Comparison of ENCODE assay signal across 7 cellular contexts in genomic region chr5:56910123-56910951, GRCh38. TPM values are rescaled to one million over a fixed set of nuclear protein-coding genes. Genes with fewer than 3 reads are reported as not detected.
DNase-seq lines count a peak whose midpoint lies in the region; ATAC-seq and TF ChIP-seq lines count a peak whose summit lies in the region.

No MANE protein-coding gene starts in this region.

- peak overlapping the region; percentile 1 for H2BK5ac ChIP-seq in mesendoderm (ENCODE audit: low read length)

- DNase-seq in GM13976 (ENCODE audit: low spot score) (peak; percentile 4), GM23338 (ENCODE audit: low spot score) (peak; percentile 65), KBM-7 (peak; percentile 85), T-helper 17 cell (no peak), dorsolateral prefrontal cortex (peak; percentile 14 to 59 (median 40)), mesendoderm (peak; percentile 60)
- no peak for DNase-seq in stimulated activated naive CD8-positive, alpha-beta T cell treated with anti-CD3 and anti-CD28 coated beads, Interleukin-15, amount 100 ng/mL, for 72 hours

- H3K4me3 Mint-ChIP-seq in GM23338 (peak overlapping the region; percentile 85), T-helper 17 cell (peak overlapping the region; percentile 98)
- peak overlapping the region; percentile 96 to 99 for H3K4me3 Mint-ChIP-seq in stimulated activated naive CD8-positive, alpha-beta T cell treated with anti-CD3 and anti-CD28 coated beads, Interleukin-15, amount 100 ng/mL, for 72 hours

- H3K36me3 Mint-ChIP-seq in GM23338 (ENCODE audit: low read depth): peaks cover 9% of the 10 kb centered on the region; the same call in 2 of the 3 replicates
- H3K36me3 Mint-ChIP-seq in T-helper 17 cell (ENCODE audit: low read depth): peaks cover 3% of the 10 kb centered on the region

- no peaks in the 10 kb centered on the region for H3K79me1 ChIP-seq in mesendoderm (ENCODE audit: low read length)

- peak overlapping the region; percentile 94 for H3K4me2 ChIP-seq in GM23338
- H3K4me2 ChIP-seq in mesendoderm (ENCODE audit: low read length): peak overlapping the region; percentile 47

- H3K27me3 Mint-ChIP-seq in GM23338 (ENCODE audit: insufficient read depth, low read depth, poor library complexity) (peaks cover 1% of the 10 kb centered on the region), T-helper 17 cell (no peaks in the 10 kb centered on the region)
- H3K27me3 Mint-ChIP-seq in stimulated activated naive CD8-positive, alpha-beta T cell treated with anti-CD3 and anti-CD28 coated beads, Interleukin-15, amount 100 ng/mL, for 72 hours: peaks cover 8% of the 10 kb centered on the region

- no peak overlapping the region for H3K23ac ChIP-seq in mesendoderm (ENCODE audit: low read length)

- peaks cover 7% of the 10 kb centered on the region; the same call in 1 of the 2 replicates for H3K79me2 ChIP-seq in GM23338 (replicated peaks; ENCODE audit: insufficient read depth)
- H3K79me2 ChIP-seq in mesendoderm (ENCODE audit: control insufficient read depth, insufficient read depth, low read length): no peaks in the 10 kb centered on the region

- H3K56ac ChIP-seq in mesendoderm (ENCODE audit: low read length): peak overlapping the region; percentile 85

- H3K4me1 ChIP-seq in GM23338 (ENCODE audit: insufficient read depth) (peaks cover 13% of the 10 kb centered on the region), mesendoderm (ENCODE audit: control insufficient read depth, low read depth, low read length) (peaks cover 2% of the 10 kb centered on the region)

- WGBS in mesendoderm (ENCODE audit: extremely low coverage, insufficient coverage, low lambda C conversion rate): no CpG with 5 or more reads among the region's 32 CpGs

- H3K4me1 Mint-ChIP-seq in GM23338: peaks cover 20% of the 10 kb centered on the region
- peaks cover 17% of the 10 kb centered on the region for H3K4me1 Mint-ChIP-seq in T-helper 17 cell
- peaks cover 22% of the 10 kb centered on the region for H3K4me1 Mint-ChIP-seq in stimulated activated naive CD8-positive, alpha-beta T cell treated with anti-CD3 and anti-CD28 coated beads, Interleukin-15, amount 100 ng/mL, for 72 hours

- H2AFZ ChIP-seq in GM23338: peak overlapping the region; percentile 48

- H3K36me3 ChIP-seq in GM23338 (ENCODE audit: insufficient read depth): no peaks in the 10 kb centered on the region
- no peaks in the 10 kb centered on the region for H3K36me3 ChIP-seq in mesendoderm (ENCODE audit: control insufficient read depth, insufficient read depth, low read length)

- intact Hi-C loops in dorsolateral prefrontal cortex (cut with DNase I): no loop called here

- H4K20me1 ChIP-seq in GM23338 (replicated peaks; ENCODE audit: insufficient read depth): no peaks in the 10 kb centered on the region

- H3K4ac ChIP-seq in mesendoderm (ENCODE audit: low read depth, low read length): peak overlapping the region; percentile 85

- no peaks in the 10 kb centered on the region for H3K9me3 ChIP-seq in T-helper 17 cell (ENCODE audit: control insufficient read depth, low read length, poor library complexity, severe bottlenecking)

- peak overlapping the region; percentile 90 for H3K9ac ChIP-seq in mesendoderm (ENCODE audit: low read length)

- H3K27ac Mint-ChIP-seq in GM23338: peak overlapping the region; percentile 97
- peak overlapping the region; percentile 97 for H3K27ac Mint-ChIP-seq in T-helper 17 cell
- H3K27ac Mint-ChIP-seq in stimulated activated naive CD8-positive, alpha-beta T cell treated with anti-CD3 and anti-CD28 coated beads, Interleukin-15, amount 100 ng/mL, for 72 hours: peak overlapping the region; percentile 96 to 97

- H3K27me3 ChIP-seq in GM23338 (ENCODE audit: insufficient read depth) (no peaks in the 10 kb centered on the region), dorsolateral prefrontal cortex (no peaks in the 10 kb centered on the region), mesendoderm (ENCODE audit: insufficient read depth, low read length, poor library complexity) (no peaks in the 10 kb centered on the region)

- ATAC-seq in GM23338 (peak; percentile 20), T-helper 17 cell (peak; percentile 29)
- ATAC-seq in stimulated activated naive CD8-positive, alpha-beta T cell treated with anti-CD3 and anti-CD28 coated beads, Interleukin-15, amount 100 ng/mL, for 72 hours: peak; percentile 52

- no peaks in the 10 kb centered on the region; the same call in 2 of the 3 replicates for H3K9me3 Mint-ChIP-seq in GM23338
- H3K9me3 Mint-ChIP-seq in stimulated activated naive CD8-positive, alpha-beta T cell treated with anti-CD3 and anti-CD28 coated beads, Interleukin-15, amount 100 ng/mL, for 72 hours: no peaks in the 10 kb centered on the region

- no peaks in the 10 kb centered on the region for H3K9me2 ChIP-seq in GM23338 (ENCODE audit: insufficient read depth)

- no peak overlapping the region for H2BK15ac ChIP-seq in mesendoderm (replicated peaks; ENCODE audit: low read depth)

- H4K5ac ChIP-seq in mesendoderm (ENCODE audit: low read length): peak overlapping the region; percentile 53

- H2BK120ac ChIP-seq in mesendoderm (ENCODE audit: low read depth, low read length): no peak overlapping the region

- no peak overlapping the region for H4K8ac ChIP-seq in mesendoderm (ENCODE audit: low read depth, low read length)

- H3F3A ChIP-seq in GM23338 (replicated peaks; ENCODE audit: low read depth): no peaks in the 10 kb centered on the region

- H3K4me3 ChIP-seq in GM23338 (peak overlapping the region; percentile 75), dorsolateral prefrontal cortex (peak overlapping the region; percentile 54 to 92 (median 78)), mesendoderm (ENCODE audit: low read length) (peak overlapping the region; percentile 52)

- peak overlapping the region; percentile 82 for H3K18ac ChIP-seq in mesendoderm (ENCODE audit: low read length)

- in situ Hi-C loops in GM13976 (cut with MboI; ENCODE audit: low sequenced_read_pairs, unreplicated experiment) (no loop called here), KBM-7 (cut with MboI; ENCODE audit: low pct_unique_long_range_greater_than_20kb, low sequenced_read_pairs) (no loop called here)

- H3K27ac ChIP-seq in GM23338 (ENCODE audit: low read depth): peak overlapping the region; percentile 98
- peak overlapping the region; percentile 10 to 99 (median 96) for H3K27ac ChIP-seq in dorsolateral prefrontal cortex
- H3K27ac ChIP-seq in mesendoderm (ENCODE audit: low read depth, low read length): peak overlapping the region; percentile 55

- no peak for TF ChIP-seq CTCF in GM13976 (IDR thresholded peaks at IDR 0.05; ENCODE audit: borderline replicate concordance, control extremely low read depth, extremely low read depth, insufficient read depth, missing control alignments)
- no peak for TF ChIP-seq CTCF in GM23338 (conservative IDR thresholded peaks at IDR 0.05; ENCODE audit: low read depth in 2 of 2)
- TF ChIP-seq CTCF in dorsolateral prefrontal cortex (IDR thresholded peaks at IDR 0.05 in 54 of 56, conservative IDR thresholded peaks at IDR 0.05 in 2 of 56; ENCODE audit: low read depth in 1 of 56, partially characterized antibody in 56 of 56): peak in 9 of 56 donors; percentile 2 to 40 (median 6)

- H2AK5ac ChIP-seq in mesendoderm (ENCODE audit: low read length): no peak overlapping the region

TF ChIP-seq in GM23338, 12 proteins besides CTCF, POLR2A, EP300 and RAD21:
- TF ChIP-seq CREB1 (CRISPR knock-in tag; IDR thresholded peaks at IDR 0.05; ENCODE audit: low read depth): peak; percentile 75
- no peak for TF ChIP-seq ZNF331 (CRISPR knock-in tag; IDR thresholded peaks at IDR 0.05; ENCODE audit: low read depth)

RNA-seq across cellular contexts. Expression of gene SETD9, which starts 0.9 kb away (rescaled TPM):
- 13.1 and 19.3 TPM in 2 replicates for total RNA-seq in GM23338 (2014; rRNA removed; shearing (Covaris generic))
- polyA plus RNA-seq in GM23338 (2016; fragmentation: Nextera tagmentation; extraction: Ambion mirVana): 17.7 and 19.2 TPM in 2 replicates
- total RNA-seq in T-helper 17 cell (1 to 10 TPM; 3.5 to 4.5 TPM), dorsolateral prefrontal cortex (10 to 100 TPM in 3 of 120 experiments, 1 to 10 TPM in 117; 1.8 to 16.2 (median 5.6) TPM)
- 7.6 TPM for polyA plus RNA-seq in mesendoderm (2013, experiment 1 of 2)
- 8.2 TPM for polyA plus RNA-seq in mesendoderm (2013, experiment 2 of 2)

RNA-seq across cellular contexts. Expression of gene MIER3, which starts 41.6 kb away (rescaled TPM):
- 32.7 and 36.3 TPM in 2 replicates for total RNA-seq in GM23338 (2014; rRNA removed; shearing (Covaris generic))
- polyA plus RNA-seq in GM23338 (2016; fragmentation: Nextera tagmentation; extraction: Ambion mirVana): 10.1 and 12.0 TPM in 2 replicates
- 10 to 100 TPM; 24.6 to 30.4 TPM for total RNA-seq in T-helper 17 cell
- 10 to 100 TPM; 13.7 to 33.5 (median 22.7) TPM for total RNA-seq in dorsolateral prefrontal cortex
- 15.3 TPM for polyA plus RNA-seq in mesendoderm (2013, experiment 1 of 2)
- polyA plus RNA-seq in mesendoderm (2013, experiment 2 of 2): 15.4 TPM

Comparison
In these comparisons a context has a peak if more than half of its experiments do, and no peak if none do; other contexts are left out.
1. DNase-seq: peak in GM13976 (single experiment), GM23338 (single experiment), KBM-7 (single experiment), dorsolateral prefrontal cortex (10 of 10) and mesendoderm (single experiment); none in T-helper 17 cell (0 of 3) and stimulated activated naive CD8-positive, alpha-beta T cell treated with anti-CD3 and anti-CD28 coated beads, Interleukin-15, amount 100 ng/mL, for 72 hours (0 of 2).
2. Peak in every context shown above with its lines, with median percentiles within 50 percentile points of each other: ATAC-seq, H3K27ac ChIP-seq, H3K4me3 ChIP-seq, H3K27ac Mint-ChIP-seq and H3K4me3 Mint-ChIP-seq.